Comparison of ENCODE assay signal across 9 cellular contexts in the genomic region with DNA sequence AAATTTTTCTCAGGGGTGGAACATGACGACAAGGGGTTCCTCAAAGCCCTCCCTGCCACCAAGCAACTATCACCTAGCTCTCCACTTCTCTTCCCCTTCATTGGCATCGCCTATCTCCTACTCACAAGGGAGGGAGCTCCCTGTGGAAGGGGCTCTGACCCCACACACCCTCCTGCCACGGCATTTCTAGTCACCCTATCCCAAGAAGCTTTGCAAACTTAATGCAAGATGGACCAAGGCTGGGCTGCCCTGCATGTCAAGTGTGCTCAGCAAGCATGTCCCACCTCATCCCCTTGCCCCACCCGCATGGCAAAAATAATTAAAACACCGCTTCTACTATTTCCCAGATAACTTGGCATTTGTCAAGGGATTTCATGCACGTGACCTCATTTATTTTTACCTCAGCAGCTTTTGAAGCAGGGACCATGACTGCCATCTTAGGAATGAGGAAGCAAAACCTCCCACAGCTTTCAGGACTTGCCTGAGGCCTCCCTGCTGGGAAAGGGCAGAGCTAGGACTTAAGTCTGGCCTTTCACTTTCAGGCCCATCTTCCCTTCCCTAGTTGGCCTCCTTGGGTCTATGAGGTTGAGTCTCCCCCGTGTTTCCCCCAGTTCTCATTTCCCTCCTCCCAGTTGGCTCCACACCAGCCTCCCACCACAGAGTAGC.
A peak's percentile ranks its signal among the peaks of the same experiment; 100 is the strongest.
DNase-seq lines count a peak whose midpoint lies in the region; ATAC-seq, FAIRE-seq and TF ChIP-seq lines count a peak whose summit lies in the region.
"Had no signal": no experiment of that assay in that cellular context is flagged by ENCODE, and none has a peak within 500 bp of the region (broad histone marks: within the 10 kb centered on the region; RNA-seq: fewer than 3 reads in every experiment).

No MANE protein-coding gene starts in this region.

- H3K36me3 ChIP-seq in OCI-LY3 (replicated peaks; ENCODE audit: low read depth, low read length) (no peaks in the 10 kb centered on the region), pancreas (no peaks in the 10 kb centered on the region)

- H3K4me1 ChIP-seq in OCI-LY3 (ENCODE audit: low read length) (peaks cover 25% of the 10 kb centered on the region), pancreas (no peaks in the 10 kb centered on the region)

- no peaks in the 10 kb centered on the region for H4K20me1 ChIP-seq in OCI-LY3 (ENCODE audit: insufficient read depth, low read length)

- peak; percentile 93 for DNase-seq in EL
- peak; percentile 73 for DNase-seq in epithelial cell of prostate (ENCODE audit: low read depth, low spot score)
- DNase-seq in pancreas = peak in 1 of 6 donors; percentile 24
- no peak for DNase-seq in NCI-H187 treated with DMSO at 0.1 percent for 48 hours (lab: John Stamatoyannopoulos, UW)
- no peak for DNase-seq in mesenteric fat pad (ENCODE audit: low spot score)
- DNase-seq: NCI-H1417 treated with DMSO at 0.1 percent for 48 hours had no signal

- H3K9ac ChIP-seq in OCI-LY3 (ENCODE audit: low read length) = no peak overlapping the region

- H3K27ac ChIP-seq in OCI-LY3 (ENCODE audit: low read length) (no peak overlapping the region), epithelial cell of prostate (no peak overlapping the region), pancreas (no peak overlapping the region)

- H3K79me2 ChIP-seq in OCI-LY3 (ENCODE audit: low read length) = no peaks in the 10 kb centered on the region

- H3K27me3 ChIP-seq in OCI-LY3 (ENCODE audit: low read depth, low read length) = no peaks in the 10 kb centered on the region
- no peaks in the 10 kb centered on the region for H3K27me3 ChIP-seq in pancreas

- TF ChIP-seq CTCF in OCI-LY3 (IDR thresholded peaks at IDR 0.05; ENCODE audit: low read depth, low read length) (no peak), pancreas (IDR thresholded peaks at IDR 0.05) (no peak)

- no peak overlapping the region for H2AFZ ChIP-seq in OCI-LY3 (ENCODE audit: low read depth, low read length)

- H3K9me3 ChIP-seq in OCI-LY3 (ENCODE audit: insufficient read depth, low read length) (no peaks in the 10 kb centered on the region), pancreas (no peaks in the 10 kb centered on the region)

- intact Hi-C loops in pancreas (cut with DNase I) = no loop called here

- no peak overlapping the region for H3K4me3 ChIP-seq in OCI-LY3 (ENCODE audit: low read length)
- H3K4me3 ChIP-seq in pancreas = no peak overlapping the region

- no peak for FAIRE-seq in pancreas (lab: Jason Lieb, UNC)

- ATAC-seq in pancreas (peak in 3 of 4 donors; percentile 55 to 82 (median 81)), HG02884 (IDR thresholded peaks at IDR 0.05; ENCODE audit: unreplicated experiment) (no peak), GM18511 (IDR thresholded peaks at IDR 0.05; ENCODE audit: unreplicated experiment) (no peak)

- H3K4me2 ChIP-seq in OCI-LY3 (ENCODE audit: low read length) = peak overlapping the region; percentile 23

- 70 to 72% methylated on average over 7 of the region's 7 CpGs for WGBS in pancreas, 2 donors

Comparison
In these comparisons a context has a peak if more than half of its experiments do, and no peak if none do; other contexts are left out.
1. DNase-seq: peak in EL (single experiment) and epithelial cell of prostate (single experiment); none in NCI-H187 treated with DMSO at 0.1 percent for 48 hours (single experiment) and mesenteric fat pad (single experiment).
2. ATAC-seq: peak in pancreas (3 of 4); none in HG02884 (single experiment) and GM18511 (single experiment).